In genomic region chr21:35850542-35851103, GRCh38 we compare ENCODE assay signal across 22 cellular contexts.
DNase-seq lines count a peak whose midpoint lies in the region; ATAC-seq, FAIRE-seq and TF ChIP-seq lines count a peak whose summit lies in the region.
"Had no signal": no experiment of that assay in that cellular context is flagged by ENCODE, and none has a peak within 500 bp of the region (broad histone marks: within the 10 kb centered on the region; RNA-seq: fewer than 3 reads in every experiment).

No MANE protein-coding gene starts in this region.

- H3K9me3 ChIP-seq in HepG2 (ENCODE audit: low read length) (no peaks in the 10 kb centered on the region), right lobe of liver (no peaks in the 10 kb centered on the region), endodermal cell (ENCODE audit: control insufficient read depth, low read length) (no peaks in the 10 kb centered on the region), aorta (ENCODE audit: control insufficient read depth, low read length) (no peaks in the 10 kb centered on the region)

- TF ChIP-seq CTCF in HepG2 (CRISPR knock-in tag; IDR thresholded peaks at IDR 0.05) = no peak
- no peak for TF ChIP-seq CTCF in right lobe of liver (IDR thresholded peaks at IDR 0.05)
- no peak for TF ChIP-seq CTCF in endodermal cell (conservative IDR thresholded peaks at IDR 0.05)
- no peak for TF ChIP-seq CTCF in osteocyte (IDR thresholded peaks at IDR 0.05)

- H2AFZ ChIP-seq in HepG2 (ENCODE audit: low read length) = no peak overlapping the region

- H3K27me3 ChIP-seq in HepG2 (ENCODE audit: control insufficient read depth in 1 of 2, insufficient read depth in 2 of 2, low read length in 2 of 2) (no peaks in the 10 kb centered on the region), right lobe of liver (no peaks in the 10 kb centered on the region), endodermal cell (ENCODE audit: control insufficient read depth, insufficient read depth, low read length, poor library complexity, severe bottlenecking) (no peaks in the 10 kb centered on the region), aorta (ENCODE audit: control insufficient read depth in 1 of 2, insufficient read depth in 2 of 2, low read length in 1 of 2) (no peaks in the 10 kb centered on the region)

- H3K9ac ChIP-seq in HepG2 (ENCODE audit: insufficient read depth, low read depth, low read length) = no peak overlapping the region
- H3K9ac ChIP-seq in endodermal cell (ENCODE audit: extremely low read depth, low read length, poor library complexity, severe bottlenecking) = no peak overlapping the region

- H3K4me3 Mint-ChIP-seq in endodermal cell = no peak overlapping the region
- H3K4me3 Mint-ChIP-seq in osteocyte (ENCODE audit: unreplicated experiment) = no peak overlapping the region
- H3K4me3 Mint-ChIP-seq: activated CD4-positive, alpha-beta memory T cell treated with anti-CD3 and anti-CD28 coated beads, Interleukin-2, amount 10 ng/mL, durations not matched to agents 7 days and 5 days; activated naive CD8-positive, alpha-beta T cell treated with anti-CD3 and anti-CD28 coated beads, Interleukin-2, amount 10 ng/mL, durations not matched to agents 7 days and 5 days; CD4-positive, alpha-beta memory T cell; H9 had no signal

- DNase-seq in HepG2 (ENCODE audit: low spot score) (no peak), right lobe of liver (no peak), endodermal cell (peak; percentile 25), osteocyte (ENCODE audit: extremely low spot score, unreplicated experiment) (no peak), aorta (peak in 1 of 2 donors; percentile 53), NCI-H446 (lab: John Stamatoyannopoulos, UW) (no peak), NCI-H774 (lab: John Stamatoyannopoulos, UW) (no peak)
- DNase-seq: activated CD4-positive, alpha-beta memory T cell treated with anti-CD3 and anti-CD28 coated beads, Interleukin-2, amount 10 ng/mL, durations not matched to agents 7 days and 5 days; activated naive CD8-positive, alpha-beta T cell treated with anti-CD3 and anti-CD28 coated beads, Interleukin-2, amount 10 ng/mL, durations not matched to agents 7 days and 5 days; CD4-positive, alpha-beta memory T cell; central memory CD4-positive, alpha-beta T cell; effector CD8-positive, alpha-beta T cell; H9; left colon; NCI-H2171 treated with DMSO at 0.1 percent for 48 hours; NCI-H82; nucleus accumbens; stimulated activated CD4-positive, alpha-beta T cell treated with anti-CD3 and anti-CD28 coated beads, Interleukin-12 subunit alpha, Interleukin-12 subunit beta, amount 100 ng/mL, for 4 hours; stimulated activated naive CD4-positive, alpha-beta T cell treated with Interleukin-2 at 50 U/mL for 16 hours had no signal

- CTCF ChIA-PET in HepG2 (lab: Yijun Ruan, JAX; ENCODE audit: low intra/inter-chr PET ratio, low total read pairs) = no interaction called here

- no peak overlapping the region for H3K4me3 ChIP-seq in HepG2 (replicated peaks in 1 of 3; ENCODE audit: insufficient read depth in 1 of 3, low read depth in 2 of 3, low read length in 3 of 3)
- H3K4me3 ChIP-seq in right lobe of liver = no peak overlapping the region
- H3K4me3 ChIP-seq in endodermal cell (ENCODE audit: low read length) = no peak overlapping the region
- no peak overlapping the region for H3K4me3 ChIP-seq in aorta (ENCODE audit: low read length in 2 of 2)

- TF ChIP-seq POLR2A in HepG2 (IDR thresholded peaks at IDR 0.05; ENCODE audit: insufficient read depth in 1 of 2, low read depth in 2 of 2, low read length in 2 of 2) = no peak
- TF ChIP-seq POLR2A in right lobe of liver (IDR thresholded peaks at IDR 0.05) = no peak

- no peaks in the 10 kb centered on the region for H4K20me1 ChIP-seq in HepG2 (ENCODE audit: insufficient read depth, low read length)

- no peak for TF ChIP-seq RAD21 in HepG2 (CRISPR knock-in tag; IDR thresholded peaks at IDR 0.05)

- no peaks in the 10 kb centered on the region for H3K4me1 ChIP-seq in HepG2 (ENCODE audit: insufficient read depth, low read length)
- no peaks in the 10 kb centered on the region for H3K4me1 ChIP-seq in right lobe of liver
- no peaks in the 10 kb centered on the region for H3K4me1 ChIP-seq in endodermal cell (ENCODE audit: control insufficient read depth, insufficient read depth, low read length)
- H3K4me1 ChIP-seq in aorta (ENCODE audit: control insufficient read depth in 1 of 2, insufficient read depth in 2 of 2, low read length in 2 of 2) = no peaks in the 10 kb centered on the region

- H3K36me3 Mint-ChIP-seq in endodermal cell (ENCODE audit: low read depth) (no peaks in the 10 kb centered on the region), osteocyte (ENCODE audit: unreplicated experiment) (no peaks in the 10 kb centered on the region)
- H3K36me3 Mint-ChIP-seq: activated naive CD8-positive, alpha-beta T cell treated with anti-CD3 and anti-CD28 coated beads, Interleukin-2, amount 10 ng/mL, durations not matched to agents 7 days and 5 days; CD4-positive, alpha-beta memory T cell had no signal

- H3K27ac ChIP-seq in HepG2 (ENCODE audit: extremely low read length, insufficient read depth, low read length) (no peak overlapping the region), right lobe of liver (no peak overlapping the region), endodermal cell (ENCODE audit: low read depth, low read length) (no peak overlapping the region), aorta (ENCODE audit: low read depth in 1 of 2, low read length in 2 of 2) (peak overlapping the region; percentile 18 to 77)

- ATAC-seq in HepG2 (no peak), right lobe of liver (no peak), aorta (ENCODE audit: low FRiP score) (peak; percentile 23), HG02840 (IDR thresholded peaks at IDR 0.05; ENCODE audit: low FRiP score, unreplicated experiment) (no peak)
- ATAC-seq: left colon had no signal

- intact Hi-C loops in HepG2 (cut with micrococcal nuclease; ENCODE audit: unreplicated experiment) = no loop called here
- intact Hi-C loops in right lobe of liver (cut with DNase I) = no loop called here
- intact Hi-C loops in aorta (cut with DNase I) = loop anchor here (5.0 to 10.0 kb wide), 3 partner anchors 82 to 963 kb away; no protein-coding TSS in a partner anchor

- H3K4me1 Mint-ChIP-seq in endodermal cell (no peaks in the 10 kb centered on the region), osteocyte (ENCODE audit: unreplicated experiment) (peaks cover 22% of the 10 kb centered on the region)
- H3K4me1 Mint-ChIP-seq: activated CD4-positive, alpha-beta memory T cell treated with anti-CD3 and anti-CD28 coated beads, Interleukin-2, amount 10 ng/mL, durations not matched to agents 7 days and 5 days; activated naive CD8-positive, alpha-beta T cell treated with anti-CD3 and anti-CD28 coated beads, Interleukin-2, amount 10 ng/mL, durations not matched to agents 7 days and 5 days; CD4-positive, alpha-beta memory T cell; H9 had no signal

- in situ Hi-C loops in HepG2 (cut with HindIII; ENCODE audit: extremely low pct_ligation_motif_present, low pct_unique_long_range_greater_than_20kb) = no loop called here

- TF ChIP-seq EP300 in HepG2 (IDR thresholded peaks at IDR 0.05; ENCODE audit: low read depth in 2 of 2, low read length in 2 of 2) = no peak
- TF ChIP-seq EP300 in HepG2 (CRISPR knock-in tag; IDR thresholded peaks at IDR 0.05; ENCODE audit: borderline replicate concordance) = no peak

- no peak overlapping the region for H3K4me2 ChIP-seq in HepG2 (ENCODE audit: low read depth, low read length)

- POLR2A ChIA-PET in HepG2 (lab: Yijun Ruan, JAX) = no interaction called here

- no peaks in the 10 kb centered on the region for H3K79me2 ChIP-seq in HepG2 (ENCODE audit: insufficient read depth, low read length)

- H3K9me3 Mint-ChIP-seq in endodermal cell (no peaks in the 10 kb centered on the region), osteocyte (ENCODE audit: unreplicated experiment) (no peaks in the 10 kb centered on the region)
- H3K9me3 Mint-ChIP-seq: activated CD4-positive, alpha-beta memory T cell treated with anti-CD3 and anti-CD28 coated beads, Interleukin-2, amount 10 ng/mL, durations not matched to agents 7 days and 5 days; activated naive CD8-positive, alpha-beta T cell treated with anti-CD3 and anti-CD28 coated beads, Interleukin-2, amount 10 ng/mL, durations not matched to agents 7 days and 5 days; CD4-positive, alpha-beta memory T cell; H9 had no signal

- H3K27ac Mint-ChIP-seq in endodermal cell = no peak overlapping the region
- peak overlapping the region; percentile 66 for H3K27ac Mint-ChIP-seq in osteocyte (ENCODE audit: unreplicated experiment)
- H3K27ac Mint-ChIP-seq: activated CD4-positive, alpha-beta memory T cell treated with anti-CD3 and anti-CD28 coated beads, Interleukin-2, amount 10 ng/mL, durations not matched to agents 7 days and 5 days; activated naive CD8-positive, alpha-beta T cell treated with anti-CD3 and anti-CD28 coated beads, Interleukin-2, amount 10 ng/mL, durations not matched to agents 7 days and 5 days; CD4-positive, alpha-beta memory T cell; H9 had no signal

- no peak for FAIRE-seq in HepG2 (lab: Jason Lieb, UNC)
- FAIRE-seq: A204.1, GM18507 had no signal

- H3K27me3 Mint-ChIP-seq in endodermal cell (ENCODE audit: insufficient read depth) (peaks cover 2% of the 10 kb centered on the region), osteocyte (ENCODE audit: unreplicated experiment) (no peaks in the 10 kb centered on the region)

- BruUV-seq in HepG2 (replicated peaks; lab: Mats Ljungman, UMichigan) = no TSS peak

- H3K36me3 ChIP-seq in HepG2 (replicated peaks in 1 of 2; ENCODE audit: control insufficient read depth in 1 of 2, insufficient read depth in 2 of 2, low read length in 2 of 2) = no peaks in the 10 kb centered on the region
- H3K36me3 ChIP-seq in right lobe of liver = no peaks in the 10 kb centered on the region
- no peaks in the 10 kb centered on the region for H3K36me3 ChIP-seq in endodermal cell (ENCODE audit: control insufficient read depth, insufficient read depth, low read length)
- no peaks in the 10 kb centered on the region for H3K36me3 ChIP-seq in aorta (ENCODE audit: control insufficient read depth in 1 of 2, insufficient read depth in 2 of 2, low read length in 1 of 2)

- WGBS in HepG2 (ENCODE audit: low lambda C conversion rate) = 77% methylated on average over 3 of the region's 9 CpGs
- WGBS in right lobe of liver (ENCODE audit: insufficient coverage, low coverage, low lambda C conversion rate, missing lambda C conversion rate) = 86% methylated on average over 5 of the region's 9 CpGs
- WGBS in endodermal cell (ENCODE audit: insufficient coverage in 1 of 2, insufficient read length in 1 of 2), 2 experiments = 91 to 93% methylated on average over 3 to 9 of the region's 9 CpGs
- WGBS in aorta, 2 donors = 3 to 7% methylated on average over 9 of the region's 9 CpGs

TF ChIP-seq in HepG2, 621 proteins besides CTCF, POLR2A, EP300 and RAD21 (continues in another document):
- TF ChIP-seq ZNF883 (CRISPR knock-in tag; IDR thresholded peaks at IDR 0.05; ENCODE audit: not compliant biosample characterization) (no peak), NAIF1 (CRISPR knock-in tag; IDR thresholded peaks at IDR 0.05; ENCODE audit: borderline replicate concordance) (no peak)

Comparison
In these comparisons a context has a peak if more than half of its experiments do, and no peak if none do; other contexts are left out.
1. H3K27ac ChIP-seq: peak in aorta (2 of 2); none in HepG2 (single experiment), right lobe of liver (0 of 3) and endodermal cell (single experiment).
2. intact Hi-C loops: an anchor here in aorta (5.0 to 10.0 kb wide); none called in HepG2 and right lobe of liver.